8 cellular contexts compared by ENCODE assay signal in the genomic region with DNA sequence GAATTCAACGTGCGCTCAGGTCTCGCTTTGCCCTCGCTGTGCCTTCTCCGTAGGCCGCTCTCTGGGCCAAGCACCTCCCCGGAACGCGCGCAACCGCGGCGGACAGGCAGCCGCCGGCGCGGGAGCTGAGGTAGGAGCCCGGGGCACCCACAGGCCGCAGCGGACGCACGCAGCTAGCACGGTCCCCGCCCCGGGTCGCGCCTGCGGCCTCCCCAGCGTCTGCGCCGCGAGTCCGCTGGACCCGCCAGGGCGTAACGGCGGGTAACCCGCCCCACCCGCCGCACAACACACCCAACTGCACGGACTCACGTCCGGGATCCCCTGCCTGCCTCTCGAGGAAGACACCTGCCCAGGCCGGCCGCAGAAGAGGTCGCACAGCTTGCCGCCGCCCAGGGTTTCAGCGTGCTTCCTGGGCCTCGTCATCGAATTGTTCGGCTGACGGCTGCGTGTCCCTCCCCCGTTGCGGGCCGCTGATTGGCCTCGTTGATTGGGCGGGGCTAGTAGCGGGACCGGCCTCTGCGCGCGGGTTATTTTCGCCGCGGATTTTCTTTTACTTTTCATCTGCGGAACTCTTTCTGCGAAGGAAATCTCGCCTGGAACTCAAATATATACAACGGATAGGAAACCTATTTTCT. TPM values are rescaled to one million over a fixed set of nuclear protein-coding genes. Genes with fewer than 3 reads are reported as not detected.
DNase-seq lines count a peak whose midpoint lies in the region; ATAC-seq and TF ChIP-seq lines count a peak whose summit lies in the region.

A gene with protein sequence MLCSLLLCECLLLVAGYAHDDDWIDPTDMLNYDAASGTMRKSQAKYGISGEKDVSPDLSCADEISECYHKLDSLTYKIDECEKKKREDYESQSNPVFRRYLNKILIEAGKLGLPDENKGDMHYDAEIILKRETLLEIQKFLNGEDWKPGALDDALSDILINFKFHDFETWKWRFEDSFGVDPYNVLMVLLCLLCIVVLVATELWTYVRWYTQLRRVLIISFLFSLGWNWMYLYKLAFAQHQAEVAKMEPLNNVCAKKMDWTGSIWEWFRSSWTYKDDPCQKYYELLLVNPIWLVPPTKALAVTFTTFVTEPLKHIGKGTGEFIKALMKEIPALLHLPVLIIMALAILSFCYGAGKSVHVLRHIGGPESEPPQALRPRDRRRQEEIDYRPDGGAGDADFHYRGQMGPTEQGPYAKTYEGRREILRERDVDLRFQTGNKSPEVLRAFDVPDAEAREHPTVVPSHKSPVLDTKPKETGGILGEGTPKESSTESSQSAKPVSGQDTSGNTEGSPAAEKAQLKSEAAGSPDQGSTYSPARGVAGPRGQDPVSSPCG (minus strand): TSS at position 433 of the 635 bp plus-strand sequence. CDS start 13,047 bp downstream, outside the sequence.

- ATAC-seq in gastroesophageal sphincter: peak; percentile 99

- DNase-seq in GF-D8 (lab: John Stamatoyannopoulos, UW) (peak; percentile 77), HEK293T (ENCODE audit: extremely low spot score) (peak; percentile 97), NAMALWA (ENCODE audit: low spot score) (peak; percentile 97), SK-N-DZ (ENCODE audit: low spot score) (peak; percentile 90), non-pigmented ciliary epithelial cell (ENCODE audit: low read depth) (peak; percentile 67), superior temporal gyrus (ENCODE audit: extremely low spot score) (peak; percentile 93)
- peak; percentile 97 for DNase-seq in activated naive CD4-positive, alpha-beta T cell treated with anti-CD3 and anti-CD28 coated beads, Interleukin-2, amount 10 ng/mL, durations not matched to agents 7 days and 5 days

- POLR2A ChIA-PET in HEK293T (lab: Yijun Ruan, JAX): interaction anchor here (0.9 to 1.6 kb wide), 7 partner anchors 12 to 271 kb away, joined by 3 to 11 read pairs (median 3); partner anchors contain the start of genes PRPF38B and TAF13

- peaks cover 24% of the 10 kb centered on the region for H3K27me3 Mint-ChIP-seq in activated naive CD4-positive, alpha-beta T cell treated with anti-CD3 and anti-CD28 coated beads, Interleukin-2, amount 10 ng/mL, durations not matched to agents 7 days and 5 days

- H3K4me1 ChIP-seq in gastroesophageal sphincter: peaks cover 0 to 51% (median 8%) of the 10 kb centered on the region in 3 donors

- CTCF ChIA-PET in HEK293T (lab: Yijun Ruan, JAX): interaction anchor here (0.7 kb wide), 1 partner anchor 461 kb away, joined by 3 read pairs; no protein-coding TSS in a partner anchor
- CTCF ChIA-PET in activated naive CD4-positive, alpha-beta T cell treated with anti-CD3 and anti-CD28 coated beads, Interleukin-2, amount 10 ng/mL, durations not matched to agents 7 days and 5 days (lab: Charles Lee): no interaction called here

- H3K9me3 ChIP-seq in gastroesophageal sphincter: no peaks in the 10 kb centered on the region

- H3K36me3 Mint-ChIP-seq in activated naive CD4-positive, alpha-beta T cell treated with anti-CD3 and anti-CD28 coated beads, Interleukin-2, amount 10 ng/mL, durations not matched to agents 7 days and 5 days: peaks cover 21% of the 10 kb centered on the region

- no peak for TF ChIP-seq EP300 in gastroesophageal sphincter (IDR thresholded peaks at IDR 0.05)

- peaks cover 35% of the 10 kb centered on the region for H3K4me1 Mint-ChIP-seq in activated naive CD4-positive, alpha-beta T cell treated with anti-CD3 and anti-CD28 coated beads, Interleukin-2, amount 10 ng/mL, durations not matched to agents 7 days and 5 days

- 0% methylated on average over 7 to 11 of the region's 72 CpGs for WGBS in gastroesophageal sphincter (ENCODE audit: low coverage in 1 of 2), 2 donors

- H3K4me3 Mint-ChIP-seq in activated naive CD4-positive, alpha-beta T cell treated with anti-CD3 and anti-CD28 coated beads, Interleukin-2, amount 10 ng/mL, durations not matched to agents 7 days and 5 days: peak within 1 kb of the TSS; percentile 83

- H3K9me3 Mint-ChIP-seq in activated naive CD4-positive, alpha-beta T cell treated with anti-CD3 and anti-CD28 coated beads, Interleukin-2, amount 10 ng/mL, durations not matched to agents 7 days and 5 days: no peaks in the 10 kb centered on the region

- peaks cover 0 to 25% of the 10 kb centered on the region in 2 donors for H3K36me3 ChIP-seq in gastroesophageal sphincter

- peak within 1 kb of the TSS; percentile 88 to 99 (median 92) for H3K27ac ChIP-seq in gastroesophageal sphincter

- H3K4me3 ChIP-seq in gastroesophageal sphincter: peak within 1 kb of the TSS; percentile 58 to 85

- TF ChIP-seq POLR2A in gastroesophageal sphincter (IDR thresholded peaks at IDR 0.05): peak; percentile 78 to 86

- H3K27ac Mint-ChIP-seq in activated naive CD4-positive, alpha-beta T cell treated with anti-CD3 and anti-CD28 coated beads, Interleukin-2, amount 10 ng/mL, durations not matched to agents 7 days and 5 days: peak within 1 kb of the TSS; percentile 94

- no peaks in the 10 kb centered on the region for H3K27me3 ChIP-seq in gastroesophageal sphincter

- TF ChIP-seq CTCF in gastroesophageal sphincter (IDR thresholded peaks at IDR 0.05): peak in 2 of 4 experiments; percentile 19 to 25

TF ChIP-seq in HEK293T, 16 proteins besides CTCF, POLR2A, EP300 and RAD21:
- TF ChIP-seq, protein P1, sequence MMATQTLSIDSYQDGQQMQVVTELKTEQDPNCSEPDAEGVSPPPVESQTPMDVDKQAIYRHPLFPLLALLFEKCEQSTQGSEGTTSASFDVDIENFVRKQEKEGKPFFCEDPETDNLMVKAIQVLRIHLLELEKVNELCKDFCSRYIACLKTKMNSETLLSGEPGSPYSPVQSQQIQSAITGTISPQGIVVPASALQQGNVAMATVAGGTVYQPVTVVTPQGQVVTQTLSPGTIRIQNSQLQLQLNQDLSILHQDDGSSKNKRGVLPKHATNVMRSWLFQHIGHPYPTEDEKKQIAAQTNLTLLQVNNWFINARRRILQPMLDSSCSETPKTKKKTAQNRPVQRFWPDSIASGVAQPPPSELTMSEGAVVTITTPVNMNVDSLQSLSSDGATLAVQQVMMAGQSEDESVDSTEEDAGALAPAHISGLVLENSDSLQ (IDR thresholded peaks at IDR 0.05): peak; percentile 66; the same call in 1 of the 2 replicates
- TF ChIP-seq FOXK2 (IDR thresholded peaks at IDR 0.05): no peak
- TF ChIP-seq L3MBTL2 (conservative IDR thresholded peaks at IDR 0.05): peak; percentile 96
TF ChIP-seq in HEK293T: peak in this region for 2.

RNA-seq across cellular contexts. Expression of the gene that starts here (rescaled TPM):
- 25.2 and 27.8 TPM in 2 replicates for polyA plus RNA-seq in SK-N-DZ (2014; cell fraction: cytosol; rRNA removed)
- 12.9 and 15.4 TPM in 2 replicates for polyA plus RNA-seq in SK-N-DZ (2014; cell fraction: nucleus; rRNA removed)
- 10 to 100 TPM; 27.4 to 41.2 (median 29.9) TPM for total RNA-seq in gastroesophageal sphincter

Comparison
In these comparisons a context has a peak if more than half of its experiments do, and no peak if none do; other contexts are left out.
1. Peak in every context shown above with its lines: DNase-seq, ATAC-seq, H3K4me3 ChIP-seq and H3K27ac ChIP-seq.